21 cellular contexts compared by ENCODE assay signal in genomic region chr5:71924325-71924724, GRCh38.
DNase-seq lines count a peak whose midpoint lies in the region; ATAC-seq, FAIRE-seq and TF ChIP-seq lines count a peak whose summit lies in the region.
"Had no signal": no experiment of that assay in that cellular context is flagged by ENCODE, and none has a peak within 500 bp of the region (broad histone marks: within the 10 kb centered on the region; RNA-seq: fewer than 3 reads in every experiment).

No MANE protein-coding gene starts in this region.

- H3K27me3 ChIP-seq in SJSA1 (replicated peaks) (no peaks in the 10 kb centered on the region), endothelial cell of umbilical vein (ENCODE audit: control insufficient read depth in 2 of 2, insufficient read depth in 2 of 2, low read length in 2 of 2) (peaks cover 0 to 4% of the 10 kb centered on the region in 2 experiments), sigmoid colon (no peaks in the 10 kb centered on the region), neural progenitor cell (no peaks in the 10 kb centered on the region)
- H3K27me3 ChIP-seq: BLaER1 treated with 17β-estradiol and CSF1 and Interleukin-3, amounts not matched to agents 10 nM and 100 nM; transverse colon had no signal

- POLR2A ChIA-PET in endothelial cell of umbilical vein (lab: Charles Lee) = no interaction called here

- no peak overlapping the region for H3K4me3 ChIP-seq in SJSA1
- H3K4me3 ChIP-seq in endothelial cell of umbilical vein (replicated peaks in 1 of 3; ENCODE audit: insufficient read depth in 1 of 3, low read depth in 1 of 3, low read length in 3 of 3) = no peak overlapping the region
- no peak overlapping the region for H3K4me3 ChIP-seq in sigmoid colon
- no peak overlapping the region for H3K4me3 ChIP-seq in neural progenitor cell
- H3K4me3 ChIP-seq: BLaER1 treated with 17β-estradiol and CSF1 and Interleukin-3, amounts not matched to agents 10 nM and 100 nM; esophagus squamous epithelium; smooth muscle cell; transverse colon had no signal

- H3K9ac ChIP-seq in endothelial cell of umbilical vein (replicated peaks; ENCODE audit: extremely low read depth, insufficient read depth, low read length) (no peak overlapping the region), neural progenitor cell (no peak overlapping the region)
- H3K9ac ChIP-seq: parathyroid adenoma had no signal

- no peak overlapping the region for H3K4me3 Mint-ChIP-seq in neural progenitor cell
- H3K4me3 Mint-ChIP-seq: activated CD8-positive, alpha-beta memory T cell treated with anti-CD3 and anti-CD28 coated beads, Interleukin-2, amount 10 ng/mL, durations not matched to agents 7 days and 5 days had no signal

- dilution Hi-C loops in endothelial cell of umbilical vein (cut with MboI; ENCODE audit: extremely low pct_ligation_motif_present, low sequenced_read_pairs) = no loop called here

- H3K36me3 Mint-ChIP-seq in neural progenitor cell = no peaks in the 10 kb centered on the region
- H3K36me3 Mint-ChIP-seq: activated CD8-positive, alpha-beta memory T cell treated with anti-CD3 and anti-CD28 coated beads, Interleukin-2, amount 10 ng/mL, durations not matched to agents 7 days and 5 days had no signal

- no peak for TF ChIP-seq EP300 in sigmoid colon (IDR thresholded peaks at IDR 0.05)

- peak overlapping the region; percentile 31 for H3K4me2 ChIP-seq in endothelial cell of umbilical vein (ENCODE audit: insufficient read depth, low read length)
- H3K4me2 ChIP-seq in neural progenitor cell = no peak overlapping the region

- H3K4me1 ChIP-seq in SJSA1 (replicated peaks) (peaks cover 39% of the 10 kb centered on the region), endothelial cell of umbilical vein (ENCODE audit: control insufficient read depth, extremely low read depth, insufficient read depth, low read length) (peaks cover 23% of the 10 kb centered on the region), sigmoid colon (peaks cover 0 to 36% (median 31%) of the 10 kb centered on the region in 4 donors), neural progenitor cell (peaks cover 21% of the 10 kb centered on the region)
- H3K4me1 ChIP-seq: parathyroid adenoma had no signal

- peak; percentile 70 for FAIRE-seq in endothelial cell of umbilical vein (lab: Jason Lieb, UNC)

- H3K4me1 Mint-ChIP-seq in neural progenitor cell = peaks cover 17% of the 10 kb centered on the region
- H3K4me1 Mint-ChIP-seq: activated CD8-positive, alpha-beta memory T cell treated with anti-CD3 and anti-CD28 coated beads, Interleukin-2, amount 10 ng/mL, durations not matched to agents 7 days and 5 days had no signal

- BruUV-seq in endothelial cell of umbilical vein (replicated peaks; lab: Mats Ljungman, UMichigan) = no TSS peak

- H3K9me1 ChIP-seq in endothelial cell of umbilical vein (replicated peaks; ENCODE audit: control insufficient read depth, extremely low read depth, insufficient read depth, low read length) = no peaks in the 10 kb centered on the region

- TF ChIP-seq CTCF in endothelial cell of umbilical vein (IDR thresholded peaks at IDR 0.05; ENCODE audit: extremely low read depth in 1 of 2, insufficient read depth in 1 of 2, low read depth in 1 of 2, low read length in 2 of 2) = no peak
- TF ChIP-seq CTCF in sigmoid colon (IDR thresholded peaks at IDR 0.05) = no peak
- no peak for TF ChIP-seq CTCF in neural progenitor cell (IDR thresholded peaks at IDR 0.05)

- no peaks in the 10 kb centered on the region for H3K79me2 ChIP-seq in endothelial cell of umbilical vein (ENCODE audit: control insufficient read depth, insufficient read depth, low read length)
- no peaks in the 10 kb centered on the region for H3K79me2 ChIP-seq in neural progenitor cell (ENCODE audit: low read depth)
- H3K79me2 ChIP-seq: parathyroid adenoma had no signal

- H3K27ac Mint-ChIP-seq in neural progenitor cell = no peak overlapping the region
- H3K27ac Mint-ChIP-seq: activated CD8-positive, alpha-beta memory T cell treated with anti-CD3 and anti-CD28 coated beads, Interleukin-2, amount 10 ng/mL, durations not matched to agents 7 days and 5 days had no signal

- H3K27me3 Mint-ChIP-seq in neural progenitor cell (ENCODE audit: insufficient read depth, low read depth) = peaks cover 4% of the 10 kb centered on the region

- intact Hi-C loops in endothelial cell of umbilical vein (cut with micrococcal nuclease) = loop anchor here (5.0 to 10.0 kb wide), 2 partner anchors 140 to 183 kb away; partner anchors contain the start of gene MAP1B
- intact Hi-C loops in sigmoid colon (cut with DNase I) = no loop called here

- ATAC-seq in GM21390 (IDR thresholded peaks at IDR 0.05; ENCODE audit: unreplicated experiment) = no peak
- ATAC-seq: activated CD8-positive, alpha-beta memory T cell treated with anti-CD3 and anti-CD28 coated beads, Interleukin-2, amount 10 ng/mL, durations not matched to agents 7 days and 5 days; left lobe of liver had no signal

- H3K27ac ChIP-seq in SJSA1 = peak overlapping the region; percentile 63
- H3K27ac ChIP-seq in endothelial cell of umbilical vein (ENCODE audit: insufficient read depth, low read depth, low read length) = no peak overlapping the region
- peak overlapping the region; percentile 37 to 61 (median 55) for H3K27ac ChIP-seq in sigmoid colon
- H3K27ac ChIP-seq in neural progenitor cell = no peak overlapping the region
- H3K27ac ChIP-seq: HL-60, parathyroid adenoma had no signal

- H3K36me3 ChIP-seq in SJSA1 (no peaks in the 10 kb centered on the region), endothelial cell of umbilical vein (ENCODE audit: control insufficient read depth in 2 of 2, extremely low read depth in 1 of 2, insufficient read depth in 2 of 2, low read length in 2 of 2) (no peaks in the 10 kb centered on the region), sigmoid colon (no peaks in the 10 kb centered on the region), neural progenitor cell (no peaks in the 10 kb centered on the region)
- H3K36me3 ChIP-seq: BLaER1 treated with 17β-estradiol and CSF1 and Interleukin-3, amounts not matched to agents 10 nM and 100 nM; esophagus squamous epithelium; transverse colon had no signal

- H4K20me1 ChIP-seq in endothelial cell of umbilical vein (replicated peaks; ENCODE audit: control insufficient read depth, extremely low read depth, insufficient read depth, low read length) = no peaks in the 10 kb centered on the region
- no peaks in the 10 kb centered on the region for H4K20me1 ChIP-seq in neural progenitor cell (ENCODE audit: low read depth)
- H4K20me1 ChIP-seq: BLaER1 treated with 17β-estradiol and CSF1 and Interleukin-3, amounts not matched to agents 10 nM and 100 nM had no signal

- TF ChIP-seq POLR2A in endothelial cell of umbilical vein (IDR thresholded peaks at IDR 0.05; ENCODE audit: low read depth, low read length) (no peak), sigmoid colon (IDR thresholded peaks at IDR 0.05) (no peak)

- DNase-seq in HCEC 1CT (peak; percentile 56), SJSA1 (ENCODE audit: low read depth in 1 of 2, low spot score in 2 of 2) (peak in 1 of 2 experiments; percentile 40), endothelial cell of umbilical vein (ENCODE audit: low read depth, low spot score) (no peak), sigmoid colon (no peak), neural progenitor cell (ENCODE audit: low spot score) (no peak)
- DNase-seq in activated CD4-positive, alpha-beta T cell treated with anti-CD3 and anti-CD28 coated beads for 1 hour = no peak
- DNase-seq: activated CD8-positive, alpha-beta memory T cell treated with anti-CD3 and anti-CD28 coated beads, Interleukin-2, amount 10 ng/mL, durations not matched to agents 7 days and 5 days; activated effector memory CD4-positive, alpha-beta T cell treated with anti-CD3 and anti-CD28 coated beads, Interleukin-2, amount 50 U/mL, for 16 hours; aorta; DMS153; esophagus squamous epithelium; KBM-7; NCI-H1417 treated with DMSO at 0.1 percent for 48 hours; NCI-H2227 treated with DMSO at 0.1 percent for 48 hours; transverse colon had no signal

- CTCF ChIA-PET in endothelial cell of umbilical vein (lab: Charles Lee) = interaction anchor here (1.1 kb wide), 1 partner anchor 94 kb away, joined by 3 read pairs; no protein-coding TSS in a partner anchor

- H3F3A ChIP-seq in neural progenitor cell (ENCODE audit: low read depth) = no peaks in the 10 kb centered on the region

- H3K9me3 Mint-ChIP-seq in neural progenitor cell = peaks cover 21% of the 10 kb centered on the region

- H3K9me3 ChIP-seq in SJSA1 (replicated peaks) (no peaks in the 10 kb centered on the region), endothelial cell of umbilical vein (replicated peaks; ENCODE audit: control insufficient read depth, insufficient read depth, low read length) (no peaks in the 10 kb centered on the region), sigmoid colon (no peaks in the 10 kb centered on the region), neural progenitor cell (ENCODE audit: low read depth) (no peaks in the 10 kb centered on the region)
- H3K9me3 ChIP-seq: transverse colon had no signal

- H2AFZ ChIP-seq in endothelial cell of umbilical vein (ENCODE audit: low read depth, low read length) (no peak overlapping the region), neural progenitor cell (replicated peaks) (no peak overlapping the region)
- H2AFZ ChIP-seq: parathyroid adenoma had no signal

TF ChIP-seq in endothelial cell of umbilical vein, 7 proteins besides CTCF, POLR2A, EP300 and RAD21:
- TF ChIP-seq MAX (IDR thresholded peaks at IDR 0.05; ENCODE audit: insufficient read depth, insufficient read length) (no peak), JUN (IDR thresholded peaks at IDR 0.05; ENCODE audit: borderline replicate concordance, insufficient read depth, insufficient read length, low read depth) (no peak), GATA2 (IDR thresholded peaks at IDR 0.05; ENCODE audit: insufficient read depth, insufficient read length, low read depth, low read length) (no peak), POLR2AphosphoS5 (IDR thresholded peaks at IDR 0.05; ENCODE audit: insufficient read depth, low read depth, low read length) (no peak), FOS (IDR thresholded peaks at IDR 0.05; ENCODE audit: borderline replicate concordance, insufficient read depth, low read length) (no peak), MYC (IDR thresholded peaks at IDR 0.05; ENCODE audit: low read depth, low read length) (no peak), EZH2 (IDR thresholded peaks at IDR 0.05; ENCODE audit: borderline replicate concordance, low read depth, low read length, severe bottlenecking) (no peak)

Comparison
In these comparisons a context has a peak if more than half of its experiments do, and no peak if none do; other contexts are left out.
1. H3K27ac ChIP-seq: peak in SJSA1 (single experiment) and sigmoid colon (4 of 4); none in endothelial cell of umbilical vein (single experiment) and neural progenitor cell (single experiment).